In genomic region chr4:188147176-188147575, GRCh38 we compare ENCODE assay signal across 31 cellular contexts. TPM values are rescaled to one million over a fixed set of nuclear protein-coding genes. Genes with fewer than 3 reads are reported as not detected.
A peak's percentile ranks its signal among the peaks of the same experiment; 100 is the strongest.
DNase-seq lines count a peak whose midpoint lies in the region; ATAC-seq, FAIRE-seq and TF ChIP-seq lines count a peak whose summit lies in the region.
"Had no signal": no experiment of that assay in that cellular context is flagged by ENCODE, and none has a peak within 500 bp of the region (broad histone marks: within the 10 kb centered on the region; RNA-seq: fewer than 3 reads in every experiment).

No MANE protein-coding gene starts in this region.

- H2AFZ ChIP-seq in H1 (ENCODE audit: low read length), result peak overlapping the region; percentile 40; the same call in 1 of the 2 replicates
- no peak overlapping the region for H2AFZ ChIP-seq in neuronal stem cell (ENCODE audit: low read length)

- H3K56ac ChIP-seq in H1 (replicated peaks; ENCODE audit: insufficient read length, low read depth, low read length), result no peak overlapping the region

- no peak overlapping the region for H3K4me2 ChIP-seq in H1 (ENCODE audit: insufficient read depth in 1 of 2, low read depth in 2 of 2, low read length in 2 of 2)
- H3K4me2 ChIP-seq in neuronal stem cell (ENCODE audit: insufficient read depth, low read length, poor library complexity, severe bottlenecking), result no peak overlapping the region
- H3K4me2 ChIP-seq: BLaER1 had no signal

- no peak overlapping the region; the same call in 1 of the 2 replicates for H3K27ac ChIP-seq in H1 (ENCODE audit: low read depth, low read length)
- H3K27ac ChIP-seq in neuronal stem cell (replicated peaks; ENCODE audit: low read length), result no peak overlapping the region
- H3K27ac ChIP-seq in brain microvascular endothelial cell, result no peak overlapping the region
- H3K27ac ChIP-seq: BLaER1 had no signal

- H3K18ac ChIP-seq in H1 (ENCODE audit: extremely low read depth, low read length) (no peak overlapping the region), neuronal stem cell (ENCODE audit: low read length) (no peak overlapping the region)

- no peaks in the 10 kb centered on the region for H3K36me3 ChIP-seq in H1 (ENCODE audit: control insufficient read depth in 2 of 4, insufficient read depth in 4 of 4, low read length in 3 of 4)
- H3K36me3 ChIP-seq in neuronal stem cell (replicated peaks in 1 of 2; ENCODE audit: control insufficient read depth in 2 of 2, insufficient read depth in 2 of 2, low read length in 2 of 2), result no peaks in the 10 kb centered on the region
- no peaks in the 10 kb centered on the region for H3K36me3 ChIP-seq in brain microvascular endothelial cell (replicated peaks)
- H3K36me3 ChIP-seq: BE2C, BLaER1 had no signal

- no peaks in the 10 kb centered on the region for H3K4me1 ChIP-seq in H1 (replicated peaks in 1 of 4; ENCODE audit: control insufficient read depth in 3 of 4, insufficient read depth in 4 of 4, low read length in 3 of 4)
- H3K4me1 ChIP-seq in neuronal stem cell (ENCODE audit: control insufficient read depth in 2 of 2, insufficient read depth in 1 of 2, low read depth in 1 of 2, low read length in 2 of 2), result no peaks in the 10 kb centered on the region
- H3K4me1 ChIP-seq: BE2C, BLaER1 had no signal

- H2AK5ac ChIP-seq in H1 (ENCODE audit: low read depth, low read length) (no peak overlapping the region), neuronal stem cell (ENCODE audit: low read depth, low read length) (no peak overlapping the region)

- no peaks in the 10 kb centered on the region for H3K79me1 ChIP-seq in H1 (ENCODE audit: low read depth, low read length)
- no peaks in the 10 kb centered on the region for H3K79me1 ChIP-seq in neuronal stem cell (ENCODE audit: low read depth, low read length)

- no peaks in the 10 kb centered on the region for H4K20me1 ChIP-seq in H1 (replicated peaks in 1 of 2; ENCODE audit: control insufficient read depth in 1 of 2, insufficient read depth in 2 of 2, low read length in 2 of 2)
- H4K20me1 ChIP-seq: BLaER1 had no signal

- H3K14ac ChIP-seq in H1 (ENCODE audit: insufficient read length) (no peak overlapping the region), neuronal stem cell (ENCODE audit: low read length) (no peak overlapping the region)

- H4K5ac ChIP-seq in H1 (ENCODE audit: insufficient read length, low read depth, low read length), result no peak overlapping the region

- H3K23me2 ChIP-seq in H1 (ENCODE audit: low read depth, low read length), result no peaks in the 10 kb centered on the region

- no peak overlapping the region for H3K27ac Mint-ChIP-seq in chondrocyte (ENCODE audit: unreplicated experiment)
- H3K27ac Mint-ChIP-seq in type B pancreatic cell, result peak overlapping the region; percentile 26
- H3K27ac Mint-ChIP-seq: CD4-positive, alpha-beta memory T cell; CD4-positive, CD25-positive, alpha-beta regulatory T cell; CD8-positive, alpha-beta memory T cell had no signal

- H2BK15ac ChIP-seq in H1 (ENCODE audit: low read length) (no peak overlapping the region), neuronal stem cell (ENCODE audit: low read length) (no peak overlapping the region)

- DNase-seq in chondrocyte (ENCODE audit: low spot score) (peak; percentile 60), H1 (ENCODE audit: low read depth in 1 of 2, low spot score in 2 of 2) (no peak), neuronal stem cell (ENCODE audit: low spot score) (no peak), type B pancreatic cell (ENCODE audit: extremely low spot score, unreplicated experiment) (no peak), ureter (ENCODE audit: low spot score) (no peak), brain microvascular endothelial cell (no peak)
- DNase-seq: 8988T; ACHN; BE2C; C1 segment of cervical spinal cord; CD4-positive, alpha-beta memory T cell; CD4-positive, CD25-positive, alpha-beta regulatory T cell; CD8-positive, alpha-beta memory T cell; COR-L47; DMS 273 treated with DMSO at 0.1 percent for 48 hours; DMS153; DMS79; DND-41; EL; GDM1 had no signal

- H3K4ac ChIP-seq in H1 (replicated peaks; ENCODE audit: insufficient read length, low read depth, low read length) (no peak overlapping the region), neuronal stem cell (ENCODE audit: low read length) (no peak overlapping the region)

- 94% methylated on average over 11 of the region's 11 CpGs; no CpG with 5 or more reads in 1 of the 2 experiments for WGBS in H1 (ENCODE audit: extremely low coverage in 1 of 2, insufficient coverage in 1 of 2, insufficient read length in 1 of 2, insufficient replicate concordance in 2 of 2, low coverage in 1 of 2, low lambda C conversion rate in 2 of 2, missing lambda C conversion rate in 1 of 2), 2 experiments
- WGBS in neuronal stem cell (ENCODE audit: extremely low coverage in 2 of 2, insufficient read length in 2 of 2, insufficient replicate concordance in 1 of 2), 2 donors, result no CpG with 5 or more reads among the region's 11 CpGs

- POLR2A ChIA-PET in H1 (lab: Charles Lee; ENCODE audit: partially characterized antibody), result interaction anchor here (1.0 kb wide), 1 partner anchor 14 kb away, joined by 3 read pairs; no protein-coding TSS in a partner anchor

- no peak for TF ChIP-seq CTCF in chondrocyte (IDR thresholded peaks at IDR 0.05)
- no peak for TF ChIP-seq CTCF in H1 (IDR thresholded peaks at IDR 0.05; ENCODE audit: control extremely low read depth in 1 of 3, insufficient read depth in 1 of 3, low read depth in 1 of 3, low read length in 3 of 3)
- no peak for TF ChIP-seq CTCF in type B pancreatic cell (conservative IDR thresholded peaks at IDR 0.05)
- no peak for TF ChIP-seq CTCF in brain microvascular endothelial cell (IDR thresholded peaks at IDR 0.05; ENCODE audit: low read depth, low read length, missing control alignments)

- H2BK5ac ChIP-seq in H1 (ENCODE audit: low read depth, low read length) (no peak overlapping the region), neuronal stem cell (ENCODE audit: low read length) (no peak overlapping the region)

- H2BK120ac ChIP-seq in H1 (replicated peaks; ENCODE audit: low read depth, low read length) (no peak overlapping the region), neuronal stem cell (ENCODE audit: low read depth, low read length) (no peak overlapping the region)

- FAIRE-seq in H1 (lab: Jason Lieb, UNC), result no peak
- FAIRE-seq: A204.1, GM12878, GM12892, GM18507 had no signal

- H3K27me3 ChIP-seq in H1 (replicated peaks in 1 of 4; ENCODE audit: control insufficient read depth in 3 of 4, extremely low read depth in 1 of 4, insufficient read depth in 3 of 4, low read length in 3 of 4) (no peaks in the 10 kb centered on the region), neuronal stem cell (ENCODE audit: control insufficient read depth in 3 of 3, insufficient read depth in 3 of 3, low read depth in 1 of 3, low read length in 3 of 3) (no peaks in the 10 kb centered on the region), brain microvascular endothelial cell (replicated peaks) (no peaks in the 10 kb centered on the region)
- H3K27me3 ChIP-seq: BE2C, BLaER1 had no signal

- no peak overlapping the region for H3K23ac ChIP-seq in H1 (ENCODE audit: insufficient read length)
- H3K23ac ChIP-seq in neuronal stem cell (ENCODE audit: low read depth, low read length, poor library complexity), result no peak overlapping the region

- no peaks in the 10 kb centered on the region for H3K36me3 Mint-ChIP-seq in chondrocyte (ENCODE audit: low read depth)
- peaks cover 5% of the 10 kb centered on the region for H3K36me3 Mint-ChIP-seq in type B pancreatic cell
- H3K36me3 Mint-ChIP-seq: CD14-positive monocyte; CD4-positive, alpha-beta memory T cell; CD4-positive, CD25-positive, alpha-beta regulatory T cell; CD8-positive, alpha-beta memory T cell had no signal

- H3K9me3 ChIP-seq in H1 (ENCODE audit: insufficient read depth in 2 of 2, low read depth in 1 of 2, low read length in 1 of 2) (no peaks in the 10 kb centered on the region), neuronal stem cell (replicated peaks in 1 of 2; ENCODE audit: control insufficient read depth in 2 of 2, insufficient read depth in 1 of 2, low read depth in 1 of 2, low read length in 2 of 2) (no peaks in the 10 kb centered on the region)
- H3K9me3 ChIP-seq: BE2C had no signal

- no peaks in the 10 kb centered on the region for H3K79me2 ChIP-seq in H1 (ENCODE audit: control insufficient read depth in 1 of 2, insufficient read depth in 2 of 2, low read length in 2 of 2)

- no peak for TF ChIP-seq RAD21 in H1 (IDR thresholded peaks at IDR 0.05 in 1 of 2, conservative IDR thresholded peaks at IDR 0.05 in 1 of 2; ENCODE audit: low read depth in 2 of 2, low read length in 2 of 2)

- in situ Hi-C loops in brain microvascular endothelial cell (cut with HindIII; ENCODE audit: low pct_ligation_motif_present, low sequenced_read_pairs), result no loop called here

- H3K4me3 Mint-ChIP-seq in chondrocyte (ENCODE audit: unreplicated experiment), result no peak overlapping the region
- no peak overlapping the region for H3K4me3 Mint-ChIP-seq in type B pancreatic cell
- H3K4me3 Mint-ChIP-seq: CD14-positive monocyte; CD4-positive, alpha-beta memory T cell; CD4-positive, CD25-positive, alpha-beta regulatory T cell; CD8-positive, alpha-beta memory T cell had no signal

- no peak overlapping the region for H4K91ac ChIP-seq in H1 (replicated peaks; ENCODE audit: insufficient read length, low read length)
- no peak overlapping the region for H4K91ac ChIP-seq in neuronal stem cell (ENCODE audit: low read depth, low read length, poor library complexity)

- no peak overlapping the region for H3K9ac ChIP-seq in H1 (replicated peaks in 1 of 4; ENCODE audit: extremely low read depth in 1 of 4, low read depth in 3 of 4, low read length in 3 of 4)
- no peak overlapping the region for H3K9ac ChIP-seq in neuronal stem cell (ENCODE audit: low read depth, low read length, poor library complexity)
- H3K9ac ChIP-seq: BLaER1 had no signal

- H2BK12ac ChIP-seq in H1 (ENCODE audit: low read depth, low read length) (no peak overlapping the region), neuronal stem cell (ENCODE audit: low read length) (peak overlapping the region; percentile 58)

- H3K4me3 ChIP-seq in H1 (ENCODE audit: extremely low read depth in 1 of 4, insufficient read depth in 2 of 4, low read depth in 3 of 4, low read length in 4 of 4) (no peak overlapping the region), neuronal stem cell (ENCODE audit: low read length in 2 of 2) (no peak overlapping the region), brain microvascular endothelial cell (ENCODE audit: low read depth, low read length) (no peak overlapping the region)
- H3K4me3 ChIP-seq: BLaER1, GM12878 had no signal

- TF ChIP-seq POLR2A in H1 (IDR thresholded peaks at IDR 0.05; ENCODE audit: control extremely low read depth in 1 of 2, low read depth in 2 of 2, low read length in 2 of 2), result no peak

- no peak for ATAC-seq in HG02981 (IDR thresholded peaks at IDR 0.05; ENCODE audit: unreplicated experiment)
- ATAC-seq: GM12878 had no signal

- H3K9me3 Mint-ChIP-seq in chondrocyte (ENCODE audit: low read depth) (no peaks in the 10 kb centered on the region), type B pancreatic cell (peaks cover 7% of the 10 kb centered on the region)

- H3K4me1 Mint-ChIP-seq in chondrocyte (ENCODE audit: low read depth) (peaks cover 8% of the 10 kb centered on the region), type B pancreatic cell (ENCODE audit: unreplicated experiment) (no peaks in the 10 kb centered on the region)
- H3K4me1 Mint-ChIP-seq: CD14-positive monocyte; CD4-positive, alpha-beta memory T cell; CD4-positive, CD25-positive, alpha-beta regulatory T cell; CD8-positive, alpha-beta memory T cell had no signal

- H4K8ac ChIP-seq in H1 (ENCODE audit: extremely low read depth, insufficient read depth, low read length), result no peak overlapping the region
- H4K8ac ChIP-seq in neuronal stem cell (ENCODE audit: low read depth, low read length), result no peak overlapping the region

- CTCF ChIA-PET in H1 (lab: Charles Lee; ENCODE audit: partially characterized antibody), result no interaction called here

- H2BK20ac ChIP-seq in H1 (ENCODE audit: low read length), result no peak overlapping the region

- no peak for TF ChIP-seq EP300 in H1 (IDR thresholded peaks at IDR 0.05; ENCODE audit: borderline replicate concordance in 1 of 2, low read depth in 2 of 2, low read length in 2 of 2)

- no peaks in the 10 kb centered on the region for H3K27me3 Mint-ChIP-seq in chondrocyte (ENCODE audit: low read depth)
- no peaks in the 10 kb centered on the region for H3K27me3 Mint-ChIP-seq in type B pancreatic cell
- H3K27me3 Mint-ChIP-seq: CD4-positive, alpha-beta memory T cell; CD4-positive, CD25-positive, alpha-beta regulatory T cell had no signal

RNA-seq across cellular contexts. Expression of gene TRIML1, which starts 7.9 kb away (rescaled TPM):
- not detected in 3 replicates for total RNA-seq in chondrocyte
- not detected in 2 replicates for total RNA-seq in H1 (2021; fragmentation: NEBNext Ultra II Directional; extraction: Animal tissue kit (Norgen Biotek cat#: 25700))
- polyA plus RNA-seq in H1 (2011; rRNA removed), result not detected in 2 replicates
- polyA plus RNA-seq in H1 (2011; cell fraction: cytosol; rRNA removed), result not detected
- not detected for polyA plus RNA-seq in H1 (2011; cell fraction: nucleus; rRNA removed)
- polyA plus RNA-seq in H1 (2012, experiment 1 of 2), result not detected in 4 replicates
- polyA plus RNA-seq in H1 (2012, experiment 2 of 2), result not detected
- 0.04 TPM for polyA plus RNA-seq in H1 (2013, experiment 1 of 2)
- not detected for polyA plus RNA-seq in H1 (2013, experiment 2 of 2)
- not detected in 2 replicates for polyA minus RNA-seq in H1 (2011; rRNA and poly(A)+ RNA removed)
- polyA minus RNA-seq in H1 (2011; cell fraction: cytosol; rRNA and poly(A)+ RNA removed), result not detected
- not detected for polyA minus RNA-seq in H1 (2011; cell fraction: nucleus; rRNA and poly(A)+ RNA removed)
- not detected for polyA plus RNA-seq in neuronal stem cell (2013, experiment 1 of 2)
- polyA plus RNA-seq in neuronal stem cell (2013, experiment 2 of 2), result not detected
- 0.82 and 2.0 TPM in 2 replicates for total RNA-seq in type B pancreatic cell (ENCODE audit: low replicate concordance)
- not detected for total RNA-seq in ureter
- total RNA-seq: A673; CD4-positive, alpha-beta memory T cell; CD4-positive, CD25-positive, alpha-beta regulatory T cell; CD8-positive, alpha-beta memory T cell; Daoy; G401; GM12878 had no signal
- polyA plus RNA-seq: AG04450; CD14-positive monocyte; CD4-positive, alpha-beta memory T cell; CD4-positive, CD25-positive, alpha-beta regulatory T cell; CD8-positive, alpha-beta memory T cell; GM12878 had no signal

RNA-seq across cellular contexts. Expression of gene TRIML2, which starts 37.8 kb away (rescaled TPM):
- total RNA-seq in chondrocyte, result 1.1 to 2.8 TPM (median 1.6 TPM) in 3 replicates
- total RNA-seq in H1 (2021; fragmentation: NEBNext Ultra II Directional; extraction: Animal tissue kit (Norgen Biotek cat#: 25700)), result 59.2 and 62.8 TPM in 2 replicates
- polyA plus RNA-seq in H1 (2011; rRNA removed), result 25.6 and 28.1 TPM in 2 replicates
- polyA plus RNA-seq in H1 (2011; cell fraction: cytosol; rRNA removed), result 49.5 TPM
- 53.0 TPM for polyA plus RNA-seq in H1 (2011; cell fraction: nucleus; rRNA removed)
- 52.0 to 73.5 TPM (median 58.8 TPM) in 4 replicates for polyA plus RNA-seq in H1 (2012, experiment 1 of 2)
- polyA plus RNA-seq in H1 (2012, experiment 2 of 2), result 23.3 TPM
- 197 TPM for polyA plus RNA-seq in H1 (2013, experiment 1 of 2)
- 181 TPM for polyA plus RNA-seq in H1 (2013, experiment 2 of 2)
- polyA minus RNA-seq in H1 (2011; rRNA and poly(A)+ RNA removed), result 22.7 and 24.1 TPM in 2 replicates
- polyA minus RNA-seq in H1 (2011; cell fraction: cytosol; rRNA and poly(A)+ RNA removed), result 18.0 TPM
- polyA minus RNA-seq in H1 (2011; cell fraction: nucleus; rRNA and poly(A)+ RNA removed), result 29.6 TPM
- not detected for polyA plus RNA-seq in neuronal stem cell (2013, experiment 1 of 2)
- polyA plus RNA-seq in neuronal stem cell (2013, experiment 2 of 2), result not detected
- total RNA-seq in type B pancreatic cell (ENCODE audit: low replicate concordance), result 0.24 and 3.4 TPM in 2 replicates
- total RNA-seq in ureter, result not detected
- total RNA-seq: CD4-positive, alpha-beta memory T cell; CD4-positive, CD25-positive, alpha-beta regulatory T cell; CD8-positive, alpha-beta memory T cell; G401; GM12878 had no signal
- polyA plus RNA-seq: CD14-positive monocyte; CD4-positive, alpha-beta memory T cell; CD4-positive, CD25-positive, alpha-beta regulatory T cell; CD8-positive, alpha-beta memory T cell; GM12878 had no signal

Comparison
In these comparisons a context has a peak if more than half of its experiments do, and no peak if none do; other contexts are left out.
1. RNA of gene TRIML2, which starts 37.8 kb away (total RNA-seq): 59.2 to 62.8 TPM in H1; 1.1 to 2.8 TPM in chondrocyte, 0.24 to 3.4 TPM in type B pancreatic cell and not detected in ureter (single experiment); every median in the first group is over 10 times any median in the second.